8 cellular contexts compared by ENCODE assay signal in genomic region chr3:46947981-46948791, GRCh38. TPM values are rescaled to one million over a fixed set of nuclear protein-coding genes. Genes with fewer than 3 reads are reported as not detected.
A peak's percentile ranks its signal among the peaks of the same experiment; 100 is the strongest.
DNase-seq lines count a peak whose midpoint lies in the region; ATAC-seq and TF ChIP-seq lines count a peak whose summit lies in the region.

No MANE protein-coding gene starts in this region.

- DNase-seq in A172 (ENCODE audit: low spot score) (peak; percentile 82), NCI-H226 (peak; percentile 92), activated T-cell treated with anti-CD3 and anti-CD28 coated beads for 24 hours (ENCODE audit: low read depth) (peak; percentile 55), fibroblast of villous mesenchyme (ENCODE audit: low read depth) (peak; percentile 98), SHP77 treated with DMSO at 0.1 percent for 48 hours (lab: John Stamatoyannopoulos, UW) (no peak)

- no peak overlapping the region for H3K4me3 ChIP-seq in fibroblast of villous mesenchyme (ENCODE audit: low read depth, low read length)
- no peak overlapping the region for H3K4me3 ChIP-seq in skin epidermis

- peak overlapping the region in 20 of 21 experiments; percentile 19 to 89 (median 80) for H3K27ac ChIP-seq in skin epidermis

- ATAC-seq in GM21717 (IDR thresholded peaks at IDR 0.05; ENCODE audit: unreplicated experiment) (no peak), GM18519 (IDR thresholded peaks at IDR 0.05; ENCODE audit: low FRiP score, unreplicated experiment) (no peak)

- TF ChIP-seq CTCF in fibroblast of villous mesenchyme (IDR thresholded peaks at IDR 0.05; ENCODE audit: insufficient read depth, low read depth, low read length): no peak

RNA-seq across cellular contexts. Expression of gene CCDC12, which starts 28.4 kb away (rescaled TPM):
- total RNA-seq in A172 (2014; rRNA removed; shearing (Covaris generic)): 21.1 and 32.5 TPM in 2 replicates
- 18.6 and 25.4 TPM in 2 replicates for total RNA-seq in fibroblast of villous mesenchyme

RNA-seq across cellular contexts. Expression of gene NBEAL2, which starts 31.3 kb away (rescaled TPM):
- 10.9 and 13.9 TPM in 2 replicates for total RNA-seq in A172 (2014; rRNA removed; shearing (Covaris generic))
- 3.5 and 5.5 TPM in 2 replicates for total RNA-seq in fibroblast of villous mesenchyme
